In genomic region chr19:8363803-8364771, GRCh38 we compare ENCODE assay signal across 8 cellular contexts. TPM values are rescaled to one million over a fixed set of nuclear protein-coding genes. Genes with fewer than 3 reads are reported as not detected.
DNase-seq lines count a peak whose midpoint lies in the region; ATAC-seq and TF ChIP-seq lines count a peak whose summit lies in the region.

A gene with protein sequence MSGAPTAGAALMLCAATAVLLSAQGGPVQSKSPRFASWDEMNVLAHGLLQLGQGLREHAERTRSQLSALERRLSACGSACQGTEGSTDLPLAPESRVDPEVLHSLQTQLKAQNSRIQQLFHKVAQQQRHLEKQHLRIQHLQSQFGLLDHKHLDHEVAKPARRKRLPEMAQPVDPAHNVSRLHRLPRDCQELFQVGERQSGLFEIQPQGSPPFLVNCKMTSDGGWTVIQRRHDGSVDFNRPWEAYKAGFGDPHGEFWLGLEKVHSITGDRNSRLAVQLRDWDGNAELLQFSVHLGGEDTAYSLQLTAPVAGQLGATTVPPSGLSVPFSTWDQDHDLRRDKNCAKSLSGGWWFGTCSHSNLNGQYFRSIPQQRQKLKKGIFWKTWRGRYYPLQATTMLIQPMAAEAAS (plus strand): TSS chr19:8364155. CDS start chr19:8364322, 167 bp downstream.

- POLR2A ChIA-PET in CD8-positive, alpha-beta T cell (lab: Charles Lee): no interaction called here

- no peaks in the 10 kb centered on the region for H3K9me3 ChIP-seq in CD8-positive, alpha-beta T cell (ENCODE audit: low read length)
- no peaks in the 10 kb centered on the region for H3K9me3 ChIP-seq in thyroid gland

- intact Hi-C loops in CD8-positive, alpha-beta T cell (cut with DNase I, micrococcal nuclease): loop anchor here in 1 of 2 experiments (5.0 kb wide), 1 partner anchor 723 kb away; the partner anchor contains the start of gene OR1M1
- intact Hi-C loops in thyroid gland (cut with DNase I): no loop called here

- no peak within 1 kb of the TSS for H3K27ac Mint-ChIP-seq in CD8-positive, alpha-beta T cell
- peak within 1 kb of the TSS; percentile 85 for H3K27ac Mint-ChIP-seq in activated naive CD4-positive, alpha-beta T cell treated with anti-CD3 and anti-CD28 coated beads, Interleukin-2, amount 50 U/mL, for 24 hours

- H3K36me3 ChIP-seq in CD8-positive, alpha-beta T cell (ENCODE audit: insufficient read depth, low read length): no peaks in the 10 kb centered on the region
- H3K36me3 ChIP-seq in thyroid gland: no peaks in the 10 kb centered on the region

- H3K27me3 ChIP-seq in CD8-positive, alpha-beta T cell (ENCODE audit: insufficient read depth, low read length): no peaks in the 10 kb centered on the region
- H3K27me3 ChIP-seq in thyroid gland: no peaks in the 10 kb centered on the region

- TF ChIP-seq POLR2A in thyroid gland (IDR thresholded peaks at IDR 0.05): peak; percentile 59 to 82

- no peaks in the 10 kb centered on the region for H3K9me3 Mint-ChIP-seq in CD8-positive, alpha-beta T cell
- no peaks in the 10 kb centered on the region for H3K9me3 Mint-ChIP-seq in activated naive CD4-positive, alpha-beta T cell treated with anti-CD3 and anti-CD28 coated beads, Interleukin-2, amount 50 U/mL, for 24 hours

- no peak within 1 kb of the TSS for H3K27ac ChIP-seq in CD8-positive, alpha-beta T cell (ENCODE audit: low read depth, low read length)
- H3K27ac ChIP-seq in thyroid gland: peak within 1 kb of the TSS; percentile 57 to 93 (median 66)

- CTCF ChIA-PET in CD8-positive, alpha-beta T cell (lab: Charles Lee): no interaction called here

- H3K27me3 Mint-ChIP-seq in CD8-positive, alpha-beta T cell (ENCODE audit: low read depth): peaks cover 56% of the 10 kb centered on the region
- H3K27me3 Mint-ChIP-seq in activated naive CD4-positive, alpha-beta T cell treated with anti-CD3 and anti-CD28 coated beads, Interleukin-2, amount 50 U/mL, for 24 hours: peaks cover 25% of the 10 kb centered on the region

- peak in 5 of 7 experiments; percentile 3 to 55 (median 28) for DNase-seq in CD8-positive, alpha-beta T cell
- DNase-seq in NCI-H774 (lab: John Stamatoyannopoulos, UW): peak; percentile 13
- DNase-seq in glomerular visceral epithelial cell (ENCODE audit: extremely low spot score): peak; percentile 44
- peak in 43 of 56 donors; percentile 6 to 69 (median 35) for DNase-seq in nucleus accumbens (lab: John Stamatoyannopoulos, UW)
- DNase-seq in thyroid gland: peak; percentile 77
- DNase-seq in NCI-H2029 treated with DMSO at 0.1 percent for 48 hours (lab: John Stamatoyannopoulos, UW): no peak

- H3K36me3 Mint-ChIP-seq in CD8-positive, alpha-beta T cell: no peaks in the 10 kb centered on the region
- H3K36me3 Mint-ChIP-seq in activated naive CD4-positive, alpha-beta T cell treated with anti-CD3 and anti-CD28 coated beads, Interleukin-2, amount 50 U/mL, for 24 hours: no peaks in the 10 kb centered on the region

- peak; percentile 67 for ATAC-seq in CD8-positive, alpha-beta T cell
- no peak for ATAC-seq in HG03439 (IDR thresholded peaks at IDR 0.05; ENCODE audit: unreplicated experiment)

- TF ChIP-seq CTCF in CD8-positive, alpha-beta T cell (IDR thresholded peaks at IDR 0.05): no peak
- TF ChIP-seq CTCF in thyroid gland (IDR thresholded peaks at IDR 0.05): peak in 4 of 6 experiments; percentile 23 to 37 (median 36)

- H3K4me3 ChIP-seq in CD8-positive, alpha-beta T cell (ENCODE audit: low read depth, low read length): peak within 1 kb of the TSS; percentile 35
- peak within 1 kb of the TSS; percentile 5 to 63 (median 11) for H3K4me3 ChIP-seq in thyroid gland (replicated peaks in 1 of 3)

- WGBS in thyroid gland, 2 donors: 1 to 4% methylated on average over 18 to 37 of the region's 81 CpGs

- peaks cover 13% of the 10 kb centered on the region for H3K4me1 ChIP-seq in CD8-positive, alpha-beta T cell (ENCODE audit: insufficient read depth, low read length)
- peaks cover 68 to 72% of the 10 kb centered on the region in 2 donors for H3K4me1 ChIP-seq in thyroid gland

- peak within 1 kb of the TSS; percentile 63 for H3K4me3 Mint-ChIP-seq in CD8-positive, alpha-beta T cell
- peak within 1 kb of the TSS; percentile 82 for H3K4me3 Mint-ChIP-seq in activated naive CD4-positive, alpha-beta T cell treated with anti-CD3 and anti-CD28 coated beads, Interleukin-2, amount 50 U/mL, for 24 hours

- peaks cover 14% of the 10 kb centered on the region for H3K4me1 Mint-ChIP-seq in CD8-positive, alpha-beta T cell (ENCODE audit: low read depth)
- H3K4me1 Mint-ChIP-seq in activated naive CD4-positive, alpha-beta T cell treated with anti-CD3 and anti-CD28 coated beads, Interleukin-2, amount 50 U/mL, for 24 hours: peaks cover 13% of the 10 kb centered on the region

RNA-seq across cellular contexts. Expression of the gene that starts here (rescaled TPM):
- total RNA-seq in CD8-positive, alpha-beta T cell: not detected
- total RNA-seq in thyroid gland: 10 to 100 TPM; 19.9 to 99.8 (median 46.6) TPM

Comparison
In these comparisons a context has a peak if more than half of its experiments do, and no peak if none do; other contexts are left out.
1. RNA of the gene that starts here (total RNA-seq): 19.9 to 99.8 TPM in thyroid gland; not detected in CD8-positive, alpha-beta T cell; every median in the first group is over 10 times any median in the second.
2. Peak in DNase-seq, ATAC-seq and H3K4me3 ChIP-seq in CD8-positive, alpha-beta T cell; RNA of the gene not detected or under 1 TPM.